ENCODE assay signal across 31 cellular contexts in the genomic region with DNA sequence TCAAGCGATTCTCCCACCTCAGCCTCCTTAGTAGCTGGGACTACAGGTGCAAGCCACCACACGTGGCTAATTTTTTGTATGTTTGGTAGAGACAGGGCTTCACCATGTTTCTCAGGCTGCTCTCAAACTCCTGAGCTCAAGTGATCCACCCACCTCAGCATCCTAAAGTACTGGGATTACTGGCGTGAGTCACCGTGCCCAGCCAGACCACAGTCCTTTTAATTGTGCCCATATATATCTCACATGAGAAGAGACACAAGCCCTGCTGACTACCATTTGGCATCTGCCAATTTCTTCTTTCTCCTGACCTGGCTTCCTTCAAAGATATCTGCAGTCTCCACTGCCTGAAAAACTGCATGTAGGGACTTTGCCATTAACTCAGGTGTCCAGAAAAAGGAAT.
"Had no signal": no experiment of that assay in that cellular context is flagged by ENCODE, and none has a peak within 500 bp of the region (broad histone marks: within the 10 kb centered on the region; RNA-seq: fewer than 3 reads in every experiment).

No MANE protein-coding gene starts in this region.

- H3K4me1 ChIP-seq: ascending aorta, body of pancreas, SJCRH30 had no signal

- H3K9me3 ChIP-seq: ascending aorta, SJCRH30 had no signal

- H3K27me3 ChIP-seq: ascending aorta, body of pancreas, SJCRH30 had no signal

- H3K27ac ChIP-seq: ascending aorta, body of pancreas, RWPE1, SJCRH30 had no signal

- H3K36me3 ChIP-seq: ascending aorta, SJCRH30 had no signal

- H3K4me3 ChIP-seq: ascending aorta, body of pancreas, SJCRH30 had no signal

- ATAC-seq: activated CD8-positive, alpha-beta memory T cell treated with anti-CD3 and anti-CD28 coated beads, Interleukin-2, amount 10 ng/mL, durations not matched to agents 7 days and 5 days; activated naive CD4-positive, alpha-beta T cell treated with anti-CD3 and anti-CD28 coated beads, Interleukin-2, amount 50 U/mL, for 72 hours; activated naive CD8-positive, alpha-beta T cell treated with anti-CD3 and anti-CD28 coated beads, Interleukin-2, amount 50 U/mL, for 24 hours; body of pancreas; Panc1; SK-N-SH treated with all-trans-retinoic acid at 6 μM for 48 hours; T-helper 17 cell had no signal

- DNase-seq: activated B cell treated with CpG ODN at 0.5 μM for 24 hours; activated CD4-positive, alpha-beta T cell treated with anti-CD3 and anti-CD28 coated beads for 1 hour; activated CD4-positive, alpha-beta T cell treated with anti-CD3 and anti-CD28 coated beads, Interleukin-2, amount 10 ng/mL, durations not matched to agents 24 days and 14 days; activated CD4-positive, alpha-beta T cell treated with anti-CD3 and anti-CD28 coated beads, Interleukin-2, amount 50 U/mL, for 48 hours; activated CD8-positive, alpha-beta memory T cell treated with anti-CD3 and anti-CD28 coated beads, Interleukin-2, amount 10 ng/mL, durations not matched to agents 7 days and 5 days; activated effector memory CD4-positive, alpha-beta T cell treated with anti-CD3 and anti-CD28 coated beads, Interleukin-2, amount 50 U/mL, for 16 hours; activated naive CD4-positive, alpha-beta T cell treated with Interleukin-2 at 50 U/mL for 16 hours; activated naive CD8-positive, alpha-beta T cell treated with anti-CD3 and anti-CD28 coated beads, Interleukin-2, amount 50 U/mL, for 24 hours; activated T-cell treated with anti-CD3 and anti-CD28 coated beads, Interleukin-2, amount 50 U/mL, for 24 hours; amniotic stem cell; body of pancreas; central memory CD4-positive, alpha-beta T cell; Kasumi-1; KBM-7; MM.1S; NCI-H1417; NCI-H2029 treated with DMSO at 0.1 percent for 48 hours; NCI-H345; NCI-H510A; NCI-H526 treated with DMSO at 0.1 percent for 48 hours; NCI-H82; OCI-M1; Right ventricle myocardium superior; SJCRH30; T-helper 17 cell; T-helper 9 cell had no signal
